ENCODE assay signal across 13 cellular contexts in genomic region chr17:75970011-75970523, GRCh38. TPM values are rescaled to one million over a fixed set of nuclear protein-coding genes. Genes with fewer than 3 reads are reported as not detected.
DNase-seq lines count a peak whose midpoint lies in the region; ATAC-seq and TF ChIP-seq lines count a peak whose summit lies in the region.
"Had no signal": no experiment of that assay in that cellular context is flagged by ENCODE, and none has a peak within 500 bp of the region (broad histone marks: within the 10 kb centered on the region; RNA-seq: fewer than 3 reads in every experiment).

No MANE protein-coding gene starts in this region.

- H3K9me3 Mint-ChIP-seq in Calu3 (ENCODE audit: low read depth, unreplicated experiment) = no peaks in the 10 kb centered on the region
- H3K9me3 Mint-ChIP-seq: naive B cell had no signal

- H3K27ac ChIP-seq in epithelial cell of prostate = peak overlapping the region; percentile 57

- H3K36me3 Mint-ChIP-seq in Calu3 (ENCODE audit: insufficient read depth, unreplicated experiment) = peaks cover 41% of the 10 kb centered on the region

- H3K4me3 Mint-ChIP-seq in Calu3 (ENCODE audit: low read depth, unreplicated experiment) = no peak overlapping the region
- H3K4me3 Mint-ChIP-seq: naive B cell had no signal

- H3K27me3 Mint-ChIP-seq in Calu3 (ENCODE audit: unreplicated experiment) = no peaks in the 10 kb centered on the region
- H3K27me3 Mint-ChIP-seq: naive B cell had no signal

- no peak for ATAC-seq in sciatic nerve

- no peak overlapping the region for H3K27ac Mint-ChIP-seq in Calu3 (ENCODE audit: unreplicated experiment)

- DNase-seq in GM03348 (ENCODE audit: low spot score) (peak; percentile 18), OCI-M1 (lab: John Stamatoyannopoulos, UW) (peak; percentile 86), epithelial cell of prostate (ENCODE audit: low read depth, low spot score) (no peak), sciatic nerve (ENCODE audit: low spot score) (peak; percentile 18), Calu3 (no peak), NCI-H2196 (lab: John Stamatoyannopoulos, UW; ENCODE audit: unreplicated experiment) (no peak), hepatic stellate cell (ENCODE audit: low spot score) (no peak)
- no peak for DNase-seq in activated CD4-positive, CD25-positive, alpha-beta regulatory T cell (lab: John Stamatoyannopoulos, UW)
- DNase-seq: MG63; naive B cell; NCI-H524; stimulated activated CD4-positive, alpha-beta T cell treated with anti-CD3 and anti-CD28 coated beads, Interleukin-15, amount 100 ng/mL, for 24 hours; SW 1271 had no signal

- BruUV-seq in Calu3 (replicated peaks; lab: Mats Ljungman, UMichigan) = no TSS peak

- CTCF ChIA-PET in Calu3 (lab: Charles Lee) = no interaction called here

- no peak for TF ChIP-seq CTCF in Calu3 (IDR thresholded peaks at IDR 0.05; ENCODE audit: unreplicated experiment)

- intact Hi-C loops in sciatic nerve (cut with DNase I) = no loop called here
- intact Hi-C loops in Calu3 (cut with micrococcal nuclease; ENCODE audit: unreplicated experiment) = no loop called here

- H3K4me1 Mint-ChIP-seq in Calu3 (ENCODE audit: low read depth, unreplicated experiment) = peaks cover 9% of the 10 kb centered on the region

RNA-seq across cellular contexts. Expression of gene ACOX1, which starts 8.9 kb away (rescaled TPM):
- total RNA-seq in sciatic nerve = 64.6 TPM
- 53.1 and 57.3 TPM in 2 replicates for total RNA-seq in Calu3 (2022)

RNA-seq across cellular contexts. Expression of gene TEN1, which starts 9.0 kb away (rescaled TPM):
- total RNA-seq in sciatic nerve (8.1 TPM), Calu3 (2022) (15.3 and 15.8 TPM in 2 replicates)

RNA-seq across cellular contexts. Expression of gene FBF1, which starts 29.2 kb away (rescaled TPM):
- total RNA-seq in sciatic nerve = 18.5 TPM
- total RNA-seq in Calu3 (2022) = 32.6 and 33.6 TPM in 2 replicates

RNA-seq across cellular contexts. Expression of gene CDK3, which starts 30.6 kb away (rescaled TPM):
- total RNA-seq in sciatic nerve (5.2 TPM), Calu3 (2022) (9.4 and 9.8 TPM in 2 replicates)

RNA-seq across cellular contexts. Expression of gene EVPL, which starts 57.0 kb away (rescaled TPM):
- total RNA-seq in sciatic nerve (1.2 TPM), Calu3 (2022) (51.8 and 59.7 TPM in 2 replicates)

Comparison
In these comparisons a context has a peak if more than half of its experiments do, and no peak if none do; other contexts are left out.
1. DNase-seq: peak in GM03348 (single experiment), OCI-M1 (single experiment) and sciatic nerve (single experiment); none in epithelial cell of prostate (single experiment), Calu3 (single experiment), activated CD4-positive, CD25-positive, alpha-beta regulatory T cell (0 of 4), NCI-H2196 (single experiment) and hepatic stellate cell (single experiment).